In the genomic region with DNA sequence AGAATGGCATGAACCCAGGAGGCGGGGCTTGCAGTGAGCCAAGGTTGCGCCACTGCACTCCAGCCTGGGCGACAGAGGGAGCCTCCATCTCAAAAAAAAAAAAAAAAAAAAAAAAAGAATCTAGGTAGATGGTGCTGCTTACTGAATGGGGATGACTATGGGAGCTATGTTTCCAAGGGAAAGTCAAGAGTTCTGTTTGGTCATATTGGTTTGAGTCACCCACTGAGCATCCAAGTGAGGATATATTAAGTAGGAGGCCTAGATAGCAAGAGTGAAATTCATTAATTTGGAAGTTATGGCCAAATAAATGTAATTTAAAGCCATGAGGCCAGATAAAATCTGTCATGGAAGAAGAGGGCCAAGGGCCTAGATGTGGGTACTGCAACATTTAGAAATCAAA, we compare ENCODE assay signal across 20 cellular contexts. TPM values are rescaled to one million over a fixed set of nuclear protein-coding genes. Genes with fewer than 3 reads are reported as not detected.
A peak's percentile ranks its signal among the peaks of the same experiment; 100 is the strongest.
DNase-seq lines count a peak whose midpoint lies in the region; ATAC-seq, FAIRE-seq and TF ChIP-seq lines count a peak whose summit lies in the region.
"Had no signal": no experiment of that assay in that cellular context is flagged by ENCODE, and none has a peak within 500 bp of the region (broad histone marks: within the 10 kb centered on the region; RNA-seq: fewer than 3 reads in every experiment).

No MANE protein-coding gene starts in this region.

- peak; percentile 61 for DNase-seq in EH (ENCODE audit: low read depth)
- DNase-seq in HT1080 (ENCODE audit: low read depth): peak; percentile 49
- no peak for DNase-seq in ascending aorta (ENCODE audit: low spot score in 2 of 2)
- peak; percentile 88 for DNase-seq in osteoblast (ENCODE audit: insufficient read length, low spot score, missing footprints)
- DNase-seq in left lung: no peak
- DNase-seq in frontal cortex (ENCODE audit: low spot score in 2 of 2): no peak
- no peak for DNase-seq in stimulated activated CD4-positive, alpha-beta T cell treated with anti-CD3 and anti-CD28 coated beads, Interleukin-2, amount 100 ng/mL, for 24 hours
- no peak for DNase-seq in activated CD8-positive, alpha-beta memory T cell treated with anti-CD3 and anti-CD28 coated beads, Interleukin-2, amount 50 U/mL, for 48 hours
- DNase-seq: ACHN; BE2C; CD8-positive, alpha-beta T cell; COR-L47; DND-41; GOT3; H9 had no signal

- H3K79me2 ChIP-seq in osteoblast (ENCODE audit: insufficient read depth, low read length): no peaks in the 10 kb centered on the region

- H3K36me3 ChIP-seq in ascending aorta (no peaks in the 10 kb centered on the region), osteoblast (ENCODE audit: insufficient read depth, low read length) (no peaks in the 10 kb centered on the region), left lung (no peaks in the 10 kb centered on the region)
- H3K36me3 ChIP-seq: BE2C had no signal

- peaks cover 0 to 4% of the 10 kb centered on the region in 2 donors for H3K4me1 ChIP-seq in ascending aorta
- peaks cover 40% of the 10 kb centered on the region for H3K4me1 ChIP-seq in osteoblast (ENCODE audit: insufficient read depth, low read length)
- peaks cover 0 to 14% of the 10 kb centered on the region in 2 donors for H3K4me1 ChIP-seq in left lung

- H4K20me1 ChIP-seq in osteoblast (ENCODE audit: insufficient read depth, low read length): no peaks in the 10 kb centered on the region

- TF ChIP-seq CTCF in ascending aorta (IDR thresholded peaks at IDR 0.05) (no peak), osteoblast (IDR thresholded peaks at IDR 0.05; ENCODE audit: extremely low read depth, low read depth, low read length) (no peak), left lung (IDR thresholded peaks at IDR 0.05) (no peak)

- H3K9me3 ChIP-seq in ascending aorta (no peaks in the 10 kb centered on the region), osteoblast (ENCODE audit: low read depth, low read length) (no peaks in the 10 kb centered on the region), left lung (no peaks in the 10 kb centered on the region)
- H3K9me3 ChIP-seq: BE2C had no signal

- intact Hi-C loops in ascending aorta (cut with DNase I) (no loop called here), left lung (cut with DNase I) (no loop called here)

- H3K4me3 ChIP-seq in ascending aorta (no peak overlapping the region), osteoblast (ENCODE audit: insufficient read depth, low read length) (no peak overlapping the region), left lung (no peak overlapping the region)
- H3K4me3 ChIP-seq: GM12878 had no signal

- ATAC-seq in left lung: no peak
- ATAC-seq: CD8-positive, alpha-beta T cell; GM12878; HepG2 had no signal

- FAIRE-seq in frontal cortex (lab: Jason Lieb, UNC): no peak
- FAIRE-seq: GM12878, GM18507, HepG2, HTR-8/SVneo had no signal

- no peak overlapping the region for H3K4me2 ChIP-seq in osteoblast (ENCODE audit: insufficient read depth, low read length)

- no peaks in the 10 kb centered on the region for H3K27me3 ChIP-seq in ascending aorta
- H3K27me3 ChIP-seq in osteoblast (ENCODE audit: insufficient read depth, low read length): no peaks in the 10 kb centered on the region
- peaks cover 0 to 21% of the 10 kb centered on the region in 2 donors for H3K27me3 ChIP-seq in left lung

- no peak overlapping the region for H2AFZ ChIP-seq in osteoblast (ENCODE audit: low read length)

- peak overlapping the region; percentile 10 to 52 for H3K27ac ChIP-seq in ascending aorta
- no peak overlapping the region for H3K27ac ChIP-seq in osteoblast (ENCODE audit: low read depth, low read length)
- H3K27ac ChIP-seq in left lung: no peak overlapping the region
- H3K27ac ChIP-seq: C4-2B had no signal

RNA-seq across cellular contexts. Expression of gene UACA, which starts 9.0 kb away (rescaled TPM):
- 38.9 and 56.1 TPM in 2 replicates for total RNA-seq in HT1080 (2014; rRNA removed; shearing (Covaris generic))
- 30.4 and 40.3 TPM in 2 replicates for polyA plus RNA-seq in HT1080 (2015; cell fraction: cytosol; rRNA removed)
- polyA plus RNA-seq in HT1080 (2015; cell fraction: nucleus; rRNA removed): 211 and 226 TPM in 2 replicates
- total RNA-seq in ascending aorta: 34.0 TPM
- total RNA-seq in osteoblast: 158 and 161 TPM in 2 replicates
- total RNA-seq in left lung: 10 to 100 TPM; 43.2 to 45.2 TPM
- 22.0 TPM for total RNA-seq in frontal cortex

Comparison
In these comparisons a context has a peak if more than half of its experiments do, and no peak if none do; other contexts are left out.
1. DNase-seq: peak in EH (single experiment), HT1080 (single experiment) and osteoblast (single experiment); none in ascending aorta (0 of 2), left lung (0 of 2), frontal cortex (0 of 2), stimulated activated CD4-positive, alpha-beta T cell treated with anti-CD3 and anti-CD28 coated beads, Interleukin-2, amount 100 ng/mL, for 24 hours (0 of 2) and activated CD8-positive, alpha-beta memory T cell treated with anti-CD3 and anti-CD28 coated beads, Interleukin-2, amount 50 U/mL, for 48 hours (single experiment).
2. H3K27ac ChIP-seq: peak in ascending aorta (2 of 2); none in osteoblast (single experiment) and left lung (0 of 2).